In genomic region chr14:79342942-79343341, GRCh38 we compare ENCODE assay signal across 21 cellular contexts.
DNase-seq lines count a peak whose midpoint lies in the region; ATAC-seq and TF ChIP-seq lines count a peak whose summit lies in the region.
"Had no signal": no experiment of that assay in that cellular context is flagged by ENCODE, and none has a peak within 500 bp of the region (broad histone marks: within the 10 kb centered on the region; RNA-seq: fewer than 3 reads in every experiment).

No MANE protein-coding gene starts in this region.

- H3K9me2 ChIP-seq in SK-N-SH, result no peaks in the 10 kb centered on the region

- ATAC-seq in SK-N-SH treated with all-trans-retinoic acid at 6 μM for 48 hours, result no peak
- ATAC-seq in RWPE2 (ENCODE audit: low read depth), result peak; percentile 40; the same call in 1 of the 3 replicates
- ATAC-seq in foreskin keratinocyte, result peak; percentile 85
- ATAC-seq in heart left ventricle, result no peak
- no peak for ATAC-seq in HG03378 (IDR thresholded peaks at IDR 0.05; ENCODE audit: unreplicated experiment)
- ATAC-seq: HCT116, Right ventricle myocardium inferior had no signal

- no peak overlapping the region for H3K4me3 ChIP-seq in SK-N-SH (ENCODE audit: low read depth in 2 of 2, low read length in 1 of 2)
- no peak overlapping the region for H3K4me3 ChIP-seq in RWPE2 (ENCODE audit: severe bottlenecking)
- H3K4me3 ChIP-seq in heart left ventricle, result no peak overlapping the region
- H3K4me3 ChIP-seq: BLaER1 treated with 17β-estradiol and CSF1 and Interleukin-3, amounts not matched to agents 10 nM and 100 nM; Peyer's patch; SJSA1 had no signal

- H3K4me1 ChIP-seq in SK-N-SH (ENCODE audit: control insufficient read depth in 1 of 2, insufficient read depth in 2 of 2, low read depth in 1 of 2, low read length in 1 of 2), result no peaks in the 10 kb centered on the region
- no peaks in the 10 kb centered on the region for H3K4me1 ChIP-seq in RWPE2 (ENCODE audit: insufficient read depth, poor library complexity, severe bottlenecking)
- no peaks in the 10 kb centered on the region for H3K4me1 ChIP-seq in foreskin keratinocyte
- H3K4me1 ChIP-seq in heart left ventricle, result no peaks in the 10 kb centered on the region
- H3K4me1 ChIP-seq in H9 (ENCODE audit: insufficient read depth, low read length), result peaks cover 6% of the 10 kb centered on the region; the same call in 1 of the 2 replicates
- H3K4me1 ChIP-seq: Peyer's patch, SJSA1 had no signal

- no peak overlapping the region for H3K56ac ChIP-seq in H9 (ENCODE audit: insufficient read length, low read depth, low read length)

- no peaks in the 10 kb centered on the region for H3K79me2 ChIP-seq in SK-N-SH (ENCODE audit: insufficient read depth)
- H3K79me2 ChIP-seq in H9 (ENCODE audit: insufficient read depth, low read length), result no peaks in the 10 kb centered on the region

- H3K4ac ChIP-seq in H9 (ENCODE audit: low read depth, low read length), result no peak overlapping the region

- peak overlapping the region; percentile 22; the same call in 1 of the 2 replicates for H2AFZ ChIP-seq in SK-N-SH (ENCODE audit: low read depth)
- no peak overlapping the region for H2AFZ ChIP-seq in H9 (ENCODE audit: low read length)

- H3T11ph ChIP-seq in H9 (ENCODE audit: low read length), result no peak overlapping the region

- H3K9ac ChIP-seq in SK-N-SH (no peak overlapping the region), H9 (ENCODE audit: extremely low read depth, insufficient read length, low read length) (no peak overlapping the region)
- H3K9ac ChIP-seq: BLaER1 treated with 17β-estradiol and CSF1 and Interleukin-3, amounts not matched to agents 10 nM and 100 nM; KMS-11 had no signal

- no peak overlapping the region for H4K5ac ChIP-seq in H9 (ENCODE audit: insufficient read length, low read depth, low read length)

- H4K20me1 ChIP-seq in SK-N-SH (ENCODE audit: insufficient read depth) (no peaks in the 10 kb centered on the region), H9 (ENCODE audit: control insufficient read depth, insufficient read depth, insufficient read length) (no peaks in the 10 kb centered on the region)
- H4K20me1 ChIP-seq: BLaER1 treated with 17β-estradiol and CSF1 and Interleukin-3, amounts not matched to agents 10 nM and 100 nM had no signal

- no peak overlapping the region for H3K14ac ChIP-seq in H9 (ENCODE audit: insufficient read depth, low read length)

- DNase-seq in SK-N-SH (no peak), RWPE2 (ENCODE audit: low spot score) (no peak), foreskin keratinocyte (peak; percentile 12 to 64), type B pancreatic cell (ENCODE audit: extremely low spot score, unreplicated experiment) (no peak), heart left ventricle (no peak), H9 (no peak)
- DNase-seq: 8988T; CD4-positive, alpha-beta memory T cell; DMS153; IMR-90; NCI-H1694; NCI-H2081 treated with DMSO at 0.1 percent for 48 hours; NCI-H774; Peyer's patch had no signal

- H3K4me1 Mint-ChIP-seq in type B pancreatic cell (ENCODE audit: unreplicated experiment) (peaks cover 16% of the 10 kb centered on the region), H9 (peaks cover 35 to 36% of the 10 kb centered on the region in 2 experiments)
- H3K4me1 Mint-ChIP-seq: CD4-positive, alpha-beta memory T cell had no signal

- no peak overlapping the region for H2BK15ac ChIP-seq in H9 (ENCODE audit: low read depth, low read length)

- no peak overlapping the region for H2BK120ac ChIP-seq in H9 (ENCODE audit: low read depth, low read length, poor library complexity, severe bottlenecking)

- H4K91ac ChIP-seq in H9 (ENCODE audit: insufficient read length, low read depth, low read length), result no peak overlapping the region

- H2BK5ac ChIP-seq in H9 (ENCODE audit: insufficient read length, low read length), result no peak overlapping the region

- no peak for TF ChIP-seq CTCF in SK-N-SH (IDR thresholded peaks at IDR 0.05)
- no peak for TF ChIP-seq CTCF in RWPE2 (IDR thresholded peaks at IDR 0.05; ENCODE audit: poor library complexity, severe bottlenecking)
- TF ChIP-seq CTCF in foreskin keratinocyte (conservative IDR thresholded peaks at IDR 0.05), result no peak
- TF ChIP-seq CTCF in type B pancreatic cell (conservative IDR thresholded peaks at IDR 0.05), result no peak
- no peak for TF ChIP-seq CTCF in heart left ventricle (IDR thresholded peaks at IDR 0.05)
- no peak for TF ChIP-seq CTCF in H9 (conservative IDR thresholded peaks at IDR 0.05)

- H3K9me3 Mint-ChIP-seq in type B pancreatic cell, result peaks cover 10% of the 10 kb centered on the region
- H3K9me3 Mint-ChIP-seq in H9, result no peaks in the 10 kb centered on the region

- intact Hi-C loops in heart left ventricle (cut with DNase I), result no loop called here

- H3K23me2 ChIP-seq in H9 (ENCODE audit: insufficient read length, low read depth, low read length, poor library complexity, severe bottlenecking), result no peaks in the 10 kb centered on the region

- H3K27me3 Mint-ChIP-seq in type B pancreatic cell (no peaks in the 10 kb centered on the region), H9 (ENCODE audit: low read depth) (no peaks in the 10 kb centered on the region)
- H3K27me3 Mint-ChIP-seq: CD4-positive, alpha-beta memory T cell had no signal

- no peak overlapping the region for H2BK20ac ChIP-seq in H9 (ENCODE audit: low read depth, low read length, poor library complexity, severe bottlenecking)

- H3F3A ChIP-seq in SK-N-SH (replicated peaks; ENCODE audit: insufficient read depth), result no peaks in the 10 kb centered on the region

- H3K18ac ChIP-seq in H9 (ENCODE audit: insufficient read length, low read depth, low read length), result no peak overlapping the region

- H3K79me1 ChIP-seq in H9 (ENCODE audit: insufficient read depth, low read depth, low read length, poor library complexity, severe bottlenecking), result no peaks in the 10 kb centered on the region

- H3K23ac ChIP-seq in H9 (ENCODE audit: insufficient read length, low read depth, low read length), result no peak overlapping the region

- H3K36me3 ChIP-seq in SK-N-SH (replicated peaks in 1 of 2; ENCODE audit: control insufficient read depth in 1 of 2, insufficient read depth in 2 of 2, low read length in 1 of 2) (no peaks in the 10 kb centered on the region), RWPE2 (ENCODE audit: low read depth) (no peaks in the 10 kb centered on the region), heart left ventricle (no peaks in the 10 kb centered on the region)
- H3K36me3 ChIP-seq: BLaER1 treated with 17β-estradiol and CSF1 and Interleukin-3, amounts not matched to agents 10 nM and 100 nM; Peyer's patch; SJSA1 had no signal

- no peaks in the 10 kb centered on the region for H3K9me3 ChIP-seq in SK-N-SH
- H3K9me3 ChIP-seq in RWPE2 (ENCODE audit: severe bottlenecking), result no peaks in the 10 kb centered on the region
- H3K9me3 ChIP-seq in heart left ventricle, result no peaks in the 10 kb centered on the region
- H3K9me3 ChIP-seq in H9 (ENCODE audit: control insufficient read depth, low read depth, low read length), result no peaks in the 10 kb centered on the region
- H3K9me3 ChIP-seq: BLaER1 treated with 17β-estradiol and CSF1 and Interleukin-3, amounts not matched to agents 10 nM and 100 nM; Peyer's patch had no signal

- H3K27ac ChIP-seq in SK-N-SH (ENCODE audit: low read depth in 2 of 2, low read length in 1 of 2), result no peak overlapping the region
- H3K27ac ChIP-seq in RWPE2 (ENCODE audit: poor library complexity, severe bottlenecking), result no peak overlapping the region
- no peak overlapping the region for H3K27ac ChIP-seq in foreskin keratinocyte
- no peak overlapping the region for H3K27ac ChIP-seq in heart left ventricle
- H3K27ac ChIP-seq in H9 (ENCODE audit: insufficient read length, low read depth, low read length), result no peak overlapping the region
- H3K27ac ChIP-seq: BLaER1 treated with 17β-estradiol and CSF1 and Interleukin-3, amounts not matched to agents 10 nM and 100 nM; KMS-11; Peyer's patch; SJSA1 had no signal

- TF ChIP-seq POLR2A in heart left ventricle (IDR thresholded peaks at IDR 0.05), result no peak

- TF ChIP-seq EP300 in SK-N-SH (IDR thresholded peaks at IDR 0.05; ENCODE audit: borderline replicate concordance in 1 of 2, low read depth in 1 of 2, low read length in 1 of 2), result no peak

- POLR2A ChIA-PET in SK-N-SH (lab: Yijun Ruan, JAX), result no interaction called here

- TF ChIP-seq RAD21 in SK-N-SH (IDR thresholded peaks at IDR 0.05; ENCODE audit: low read length), result no peak

- H3K4me2 ChIP-seq in SK-N-SH (no peak overlapping the region), H9 (ENCODE audit: insufficient read depth, insufficient read length, low read length) (no peak overlapping the region)
- H3K4me2 ChIP-seq: BLaER1 treated with 17β-estradiol and CSF1 and Interleukin-3, amounts not matched to agents 10 nM and 100 nM; KMS-11 had no signal

- H3K27ac Mint-ChIP-seq in type B pancreatic cell, result peak overlapping the region; percentile 93
- H3K27ac Mint-ChIP-seq in H9, result no peak overlapping the region
- H3K27ac Mint-ChIP-seq: CD4-positive, alpha-beta memory T cell had no signal

- H2AK5ac ChIP-seq in H9 (ENCODE audit: insufficient read length, low read length), result no peak overlapping the region

- H3K4me3 Mint-ChIP-seq in type B pancreatic cell (peak overlapping the region; percentile 73), H9 (no peak overlapping the region)
- H3K4me3 Mint-ChIP-seq: CD4-positive, alpha-beta memory T cell had no signal

- H2BK12ac ChIP-seq in H9 (ENCODE audit: insufficient read length, low read depth, low read length), result no peak overlapping the region

- CTCF ChIA-PET in SK-N-SH (lab: Yijun Ruan, JAX), result no interaction called here

- H3K27me3 ChIP-seq in SK-N-SH (ENCODE audit: insufficient read depth) (no peaks in the 10 kb centered on the region), RWPE2 (ENCODE audit: insufficient read depth, poor library complexity, severe bottlenecking) (peaks cover 5% of the 10 kb centered on the region), foreskin keratinocyte (no peaks in the 10 kb centered on the region), heart left ventricle (no peaks in the 10 kb centered on the region), H9 (ENCODE audit: insufficient read depth, low read length) (no peaks in the 10 kb centered on the region)
- H3K27me3 ChIP-seq: BLaER1 treated with 17β-estradiol and CSF1 and Interleukin-3, amounts not matched to agents 10 nM and 100 nM; Peyer's patch; SJSA1 had no signal

- WGBS in SK-N-SH (ENCODE audit: low lambda C conversion rate), result 33% methylated on average over 5 of the region's 5 CpGs
- 75 to 85% (median 78%) methylated on average over 5 of the region's 5 CpGs for WGBS in heart left ventricle, 4 donors
- no CpG with 5 or more reads among the region's 5 CpGs for WGBS in H9 (ENCODE audit: extremely low coverage, insufficient read length, low lambda C conversion rate)

- H4K8ac ChIP-seq in H9 (replicated peaks; ENCODE audit: insufficient read length, low read depth, low read length), result no peak overlapping the region

- H3K36me3 Mint-ChIP-seq in type B pancreatic cell, result peaks cover 7% of the 10 kb centered on the region
- 0 out of 7 replicates have a peak, but pooled peaks cover 0 to under 1% (median 0%) of the 10 kb centered on the region in 3 experiments for H3K36me3 Mint-ChIP-seq in H9 (ENCODE audit: insufficient read depth in 1 of 3, low read depth in 3 of 3)
- H3K36me3 Mint-ChIP-seq: CD4-positive, alpha-beta memory T cell had no signal

TF ChIP-seq in SK-N-SH, 30 proteins besides CTCF, POLR2A, EP300 and RAD21 (continues in another document):
- no peak for TF ChIP-seq GABPA (IDR thresholded peaks at IDR 0.05; ENCODE audit: low read depth)
- no peak for TF ChIP-seq YY1 (IDR thresholded peaks at IDR 0.05; ENCODE audit: low read depth)

TF ChIP-seq in SK-N-SH treated with all-trans-retinoic acid at 6 μM for 48 hours, 23 proteins besides CTCF, POLR2A, EP300 and RAD21 (continues in another document):
- no peak for TF ChIP-seq TOX (CRISPR knock-in tag; IDR thresholded peaks at IDR 0.05; ENCODE audit: borderline replicate concordance)

Comparison
In these comparisons a context has a peak if more than half of its experiments do, and no peak if none do; other contexts are left out.
1. DNase-seq: peak in foreskin keratinocyte (2 of 2); none in SK-N-SH (single experiment), RWPE2 (single experiment), type B pancreatic cell (single experiment), heart left ventricle (0 of 5) and H9 (single experiment).
2. ATAC-seq: peak in RWPE2 (single experiment) and foreskin keratinocyte (single experiment); none in SK-N-SH treated with all-trans-retinoic acid at 6 μM for 48 hours (single experiment), heart left ventricle (0 of 4) and HG03378 (single experiment).